1 cellular context compared by ENCODE assay signal in the genomic region with DNA sequence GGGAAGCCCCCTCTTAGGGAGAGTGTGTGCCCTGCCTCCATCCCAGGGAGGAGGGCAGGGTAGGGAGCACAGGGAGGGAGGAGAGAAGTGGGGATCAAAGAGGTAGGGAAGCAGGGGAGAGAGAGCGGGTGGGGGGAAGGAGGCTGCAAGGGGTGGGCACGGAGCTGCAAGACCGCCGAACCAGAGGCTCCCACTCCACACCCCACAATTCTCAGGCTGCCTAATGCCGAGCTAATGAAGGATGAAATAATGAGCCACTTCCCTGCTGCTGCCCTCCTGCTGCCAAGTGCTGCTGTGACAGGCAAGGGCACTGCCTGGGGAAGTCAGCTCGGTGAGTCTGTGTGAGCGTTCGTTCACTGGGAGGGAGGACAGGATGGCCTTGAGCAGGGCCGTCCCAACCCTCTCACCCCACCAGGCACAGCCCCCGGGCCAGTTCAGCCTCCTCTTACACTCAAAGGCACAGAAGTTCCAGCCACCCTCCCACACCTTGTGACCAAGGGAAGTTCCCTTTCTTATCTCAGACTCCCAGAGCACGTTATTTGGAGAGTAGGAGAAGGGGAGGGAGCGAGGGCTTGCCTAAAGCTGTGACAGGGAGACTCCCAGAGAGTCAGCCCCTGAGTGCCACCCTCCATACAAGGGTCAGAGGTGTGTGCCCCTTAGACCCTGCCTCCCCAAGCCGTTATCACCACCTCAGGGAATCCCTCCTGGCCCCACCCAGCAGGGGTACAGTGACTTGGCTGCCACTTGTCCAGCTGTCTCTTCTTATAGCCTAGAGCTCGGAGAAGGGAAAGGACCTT.
TF ChIP-seq lines count a peak whose summit lies in the region.

No MANE protein-coding gene starts in this region.

TF ChIP-seq in HepG2, 621 proteins besides CTCF, POLR2A, EP300 and RAD21 (continued from another document):
- TF ChIP-seq HCFC1 (IDR thresholded peaks at IDR 0.05; ENCODE audit: low read depth, low read length) (no peak), BRF2 (CRISPR knock-in tag; IDR thresholded peaks at IDR 0.05) (no peak), ZNF792 (CRISPR knock-in tag; IDR thresholded peaks at IDR 0.05) (no peak), ZNF326 (CRISPR knock-in tag; IDR thresholded peaks at IDR 0.05; ENCODE audit: borderline replicate concordance) (no peak), ZNF501 (CRISPR knock-in tag; IDR thresholded peaks at IDR 0.05) (no peak), RBAK (CRISPR knock-in tag; IDR thresholded peaks at IDR 0.05) (no peak), NCOA1 (CRISPR knock-in tag; IDR thresholded peaks at IDR 0.05) (no peak), ZBTB20 (CRISPR knock-in tag; IDR thresholded peaks at IDR 0.05; ENCODE audit: borderline replicate concordance, low read depth) (no peak), ZNF883 (CRISPR knock-in tag; IDR thresholded peaks at IDR 0.05; ENCODE audit: not compliant biosample characterization) (no peak), GTF2F1 (IDR thresholded peaks at IDR 0.05; ENCODE audit: low read length) (no peak), DR1 (CRISPR knock-in tag; IDR thresholded peaks at IDR 0.05) (no peak), ZNF180 (CRISPR knock-in tag; IDR thresholded peaks at IDR 0.05; ENCODE audit: borderline replicate concordance, low read depth) (no peak), CENPX (CRISPR knock-in tag; IDR thresholded peaks at IDR 0.05) (no peak), ZNF644 (CRISPR knock-in tag; IDR thresholded peaks at IDR 0.05; ENCODE audit: low read depth) (no peak), PTBP1 (IDR thresholded peaks at IDR 0.05; ENCODE audit: low read depth, low read length, poor library complexity, severe bottlenecking) (no peak), NAIF1 (CRISPR knock-in tag; IDR thresholded peaks at IDR 0.05; ENCODE audit: borderline replicate concordance) (no peak), CBX2 (IDR thresholded peaks at IDR 0.05; ENCODE audit: low read depth, low read length) (no peak), CBX2 (CRISPR knock-in tag; IDR thresholded peaks at IDR 0.05; ENCODE audit: low read depth) (no peak), RFX5 (IDR thresholded peaks at IDR 0.05; ENCODE audit: low read depth, low read length) (no peak), SMAD9 (CRISPR knock-in tag; IDR thresholded peaks at IDR 0.05) (no peak), ZNF569 (CRISPR knock-in tag; IDR thresholded peaks at IDR 0.05; ENCODE audit: borderline replicate concordance) (no peak), SMC3 (IDR thresholded peaks at IDR 0.05; ENCODE audit: low read length) (no peak; the same call in 1 of the 2 replicates), TGIF2 (CRISPR knock-in tag; IDR thresholded peaks at IDR 0.05) (no peak), NFIB (CRISPR knock-in tag; IDR thresholded peaks at IDR 0.05; ENCODE audit: borderline replicate concordance) (no peak), XRCC5 (optimal IDR thresholded peaks at IDR 0.05; ENCODE audit: low read length) (no peak), HNF1A (IDR thresholded peaks at IDR 0.05; ENCODE audit: low read depth) (no peak), HNF1A (CRISPR knock-in tag; IDR thresholded peaks at IDR 0.05; ENCODE audit: borderline replicate concordance) (0 out of 2 replicates have a peak, but pooled peaks have one; percentile 17)
- TF ChIP-seq, protein P1, sequence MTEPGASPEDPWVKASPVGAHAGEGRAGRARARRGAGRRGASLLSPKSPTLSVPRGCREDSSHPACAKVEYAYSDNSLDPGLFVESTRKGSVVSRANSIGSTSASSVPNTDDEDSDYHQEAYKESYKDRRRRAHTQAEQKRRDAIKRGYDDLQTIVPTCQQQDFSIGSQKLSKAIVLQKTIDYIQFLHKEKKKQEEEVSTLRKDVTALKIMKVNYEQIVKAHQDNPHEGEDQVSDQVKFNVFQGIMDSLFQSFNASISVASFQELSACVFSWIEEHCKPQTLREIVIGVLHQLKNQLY (CRISPR knock-in tag; IDR thresholded peaks at IDR 0.05), result no peak
